ENCODE assay signal across 8 cellular contexts in the genomic region with DNA sequence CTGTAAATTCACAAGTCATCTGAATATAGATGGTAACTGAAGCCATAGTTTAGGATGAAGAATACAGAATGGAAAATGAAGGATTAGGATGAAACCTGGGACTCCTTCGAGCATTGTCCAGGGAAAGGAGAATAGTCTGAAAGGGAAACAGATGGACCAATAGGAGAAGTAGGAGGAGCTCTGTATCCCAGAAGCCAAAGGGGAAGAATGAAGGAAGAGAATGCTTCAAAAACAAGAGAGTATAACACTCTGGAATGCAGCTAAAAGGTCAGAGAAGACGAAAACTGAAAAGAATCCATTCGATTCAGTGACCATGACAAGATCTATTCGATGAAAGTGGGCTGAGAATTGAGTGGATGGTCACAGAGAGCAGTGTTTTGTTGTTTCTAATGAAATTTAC. TPM values are rescaled to one million over a fixed set of nuclear protein-coding genes. Genes with fewer than 3 reads are reported as not detected.
DNase-seq lines count a peak whose midpoint lies in the region; ATAC-seq and TF ChIP-seq lines count a peak whose summit lies in the region.

No MANE protein-coding gene starts in this region.

- H3K27ac Mint-ChIP-seq in activated naive CD4-positive, alpha-beta T cell treated with anti-CD3 and anti-CD28 coated beads, Interleukin-2, amount 10 ng/mL, durations not matched to agents 7 days and 5 days, result peak overlapping the region; percentile 84
- H3K27ac Mint-ChIP-seq in nephron progenitor cell, result peak overlapping the region; percentile 89

- CTCF ChIA-PET in activated naive CD4-positive, alpha-beta T cell treated with anti-CD3 and anti-CD28 coated beads, Interleukin-2, amount 10 ng/mL, durations not matched to agents 7 days and 5 days (lab: Charles Lee), result interaction anchor here (1.7 kb wide), 1 partner anchor 8 kb away, joined by 3 read pairs; no protein-coding TSS in a partner anchor

- peak overlapping the region; percentile 82 for H3K27ac ChIP-seq in SJCRH30

- peaks cover 12% of the 10 kb centered on the region for H3K27me3 Mint-ChIP-seq in activated naive CD4-positive, alpha-beta T cell treated with anti-CD3 and anti-CD28 coated beads, Interleukin-2, amount 10 ng/mL, durations not matched to agents 7 days and 5 days
- peaks cover 8% of the 10 kb centered on the region for H3K27me3 Mint-ChIP-seq in nephron progenitor cell (ENCODE audit: low read depth, poor library complexity)

- TF ChIP-seq CTCF in epithelial cell of esophagus (IDR thresholded peaks at IDR 0.05; ENCODE audit: insufficient read depth, low read depth, low read length, missing control alignments) (no peak), nephron progenitor cell (IDR thresholded peaks at IDR 0.05) (no peak)

- H3K36me3 Mint-ChIP-seq in activated naive CD4-positive, alpha-beta T cell treated with anti-CD3 and anti-CD28 coated beads, Interleukin-2, amount 10 ng/mL, durations not matched to agents 7 days and 5 days, result peaks cover 23% of the 10 kb centered on the region
- H3K36me3 Mint-ChIP-seq in nephron progenitor cell (ENCODE audit: low read depth), result peaks cover 40% of the 10 kb centered on the region

- H3K9me3 ChIP-seq in SJCRH30 (replicated peaks), result no peaks in the 10 kb centered on the region

- ATAC-seq in HG03520 (IDR thresholded peaks at IDR 0.05; ENCODE audit: unreplicated experiment), result no peak

- peak overlapping the region; percentile 81 for H3K4me3 Mint-ChIP-seq in activated naive CD4-positive, alpha-beta T cell treated with anti-CD3 and anti-CD28 coated beads, Interleukin-2, amount 10 ng/mL, durations not matched to agents 7 days and 5 days
- H3K4me3 Mint-ChIP-seq in nephron progenitor cell, result peak overlapping the region; percentile 90

- H3K4me3 ChIP-seq in SJCRH30 (peak overlapping the region; percentile 71), epithelial cell of esophagus (ENCODE audit: low read length) (peak overlapping the region; percentile 88)

- no peaks in the 10 kb centered on the region for H3K9me3 Mint-ChIP-seq in activated naive CD4-positive, alpha-beta T cell treated with anti-CD3 and anti-CD28 coated beads, Interleukin-2, amount 10 ng/mL, durations not matched to agents 7 days and 5 days
- peaks cover 16% of the 10 kb centered on the region for H3K9me3 Mint-ChIP-seq in nephron progenitor cell

- H3K27me3 ChIP-seq in SJCRH30, result no peaks in the 10 kb centered on the region

- DNase-seq in activated naive CD4-positive, alpha-beta T cell treated with anti-CD3 and anti-CD28 coated beads, Interleukin-2, amount 10 ng/mL, durations not matched to agents 7 days and 5 days, result no peak
- no peak for DNase-seq in activated naive CD4-positive, alpha-beta T cell treated with Interleukin-2 at 50 U/mL for 16 hours
- peak in 1 of 2 experiments; percentile 39 for DNase-seq in SJCRH30
- peak; percentile 39 for DNase-seq in epithelial cell of esophagus (ENCODE audit: low read depth)
- DNase-seq in nephron progenitor cell, result no peak
- DNase-seq in T1000 (lab: John Stamatoyannopoulos, UW), result no peak
- DNase-seq in LoVo (ENCODE audit: low spot score), result no peak

- H3K4me1 ChIP-seq in SJCRH30, result peaks cover 5% of the 10 kb centered on the region

- H3K4me1 Mint-ChIP-seq in activated naive CD4-positive, alpha-beta T cell treated with anti-CD3 and anti-CD28 coated beads, Interleukin-2, amount 10 ng/mL, durations not matched to agents 7 days and 5 days, result peaks cover 68% of the 10 kb centered on the region
- H3K4me1 Mint-ChIP-seq in nephron progenitor cell, result peaks cover 40% of the 10 kb centered on the region

- peaks cover 3% of the 10 kb centered on the region; the same call in 1 of the 2 replicates for H3K36me3 ChIP-seq in SJCRH30

RNA-seq across cellular contexts. Expression of a gene that starts 1.0 kb away (rescaled TPM):
- 68.5 and 74.3 TPM in 2 replicates for total RNA-seq in SJCRH30 (2014; rRNA removed; shearing (Covaris generic))

RNA-seq across cellular contexts. Expression of a gene that starts 21.9 kb away (rescaled TPM):
- 10.4 and 12.7 TPM in 2 replicates for total RNA-seq in SJCRH30 (2014; rRNA removed; shearing (Covaris generic))

RNA-seq across cellular contexts. Expression of a gene that starts 46.6 kb away (rescaled TPM):
- 173 and 179 TPM in 2 replicates for total RNA-seq in SJCRH30 (2014; rRNA removed; shearing (Covaris generic))
